In the genomic region with DNA sequence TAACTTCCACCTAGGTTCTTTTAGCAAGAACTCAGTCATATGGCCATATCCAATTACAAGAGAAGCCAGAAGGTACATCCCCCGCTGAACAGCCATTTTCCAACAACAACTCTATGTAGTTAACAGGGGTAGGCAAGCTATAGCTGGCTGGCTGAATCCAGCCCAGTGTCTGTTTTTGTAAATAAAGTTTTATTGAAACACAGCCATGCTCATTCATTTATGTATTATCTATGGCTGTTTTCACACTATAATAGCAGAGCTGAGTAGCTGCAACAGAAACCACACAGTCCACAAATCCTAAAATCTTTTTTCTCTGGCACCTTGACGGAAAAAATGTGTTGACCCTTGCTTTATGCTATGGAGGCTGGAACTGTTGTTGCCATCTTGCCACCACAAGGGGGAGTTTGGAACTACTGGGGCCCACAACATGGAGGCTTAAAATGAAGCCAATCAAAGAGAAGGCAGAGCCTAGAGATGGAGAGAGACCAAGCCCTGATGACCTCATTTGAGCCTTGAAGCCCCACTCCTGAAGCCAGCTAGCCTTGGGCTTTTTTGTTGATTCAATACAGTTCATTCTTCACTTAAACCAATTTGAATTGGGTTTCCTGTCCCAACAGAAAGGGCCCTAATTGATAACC, we compare ENCODE assay signal across 1 cellular context.
TF ChIP-seq lines count a peak whose summit lies in the region.

No MANE protein-coding gene starts in this region.

TF ChIP-seq in H1, 55 proteins besides CTCF, POLR2A, EP300 and RAD21:
- TF ChIP-seq SUZ12 (IDR thresholded peaks at IDR 0.05; ENCODE audit: low read length) (no peak), KDM5A (IDR thresholded peaks at IDR 0.05; ENCODE audit: low read length) (no peak), SIX5 (IDR thresholded peaks at IDR 0.05; ENCODE audit: low read depth, low read length) (no peak), JUND (IDR thresholded peaks at IDR 0.05; ENCODE audit: low read length) (no peak), GTF2F1 (IDR thresholded peaks at IDR 0.05; ENCODE audit: borderline replicate concordance, low read depth, low read length) (no peak), CHD1 (IDR thresholded peaks at IDR 0.05; ENCODE audit: low read depth, low read length) (no peak), YY1 (IDR thresholded peaks at IDR 0.05; ENCODE audit: low read depth, low read length) (peak; percentile 92), ZNF274 (IDR thresholded peaks at IDR 0.05; ENCODE audit: borderline replicate concordance, extremely low read depth, low read length) (no peak), MAFK (IDR thresholded peaks at IDR 0.05; ENCODE audit: low read depth, low read length) (no peak)
- TF ChIP-seq, protein P1, sequence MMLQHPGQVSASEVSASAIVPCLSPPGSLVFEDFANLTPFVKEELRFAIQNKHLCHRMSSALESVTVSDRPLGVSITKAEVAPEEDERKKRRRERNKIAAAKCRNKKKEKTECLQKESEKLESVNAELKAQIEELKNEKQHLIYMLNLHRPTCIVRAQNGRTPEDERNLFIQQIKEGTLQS (IDR thresholded peaks at IDR 0.05; ENCODE audit: insufficient read depth, low read depth, low read length), result 0 out of 2 replicates have a peak, but pooled peaks have one; percentile 3
